ENCODE assay signal across 1 cellular context in genomic region chr12:132839558-132840235, GRCh38.
TF ChIP-seq lines count a peak whose summit lies in the region.

No MANE protein-coding gene starts in this region.

TF ChIP-seq in GM12878, 131 proteins besides CTCF, POLR2A, EP300 and RAD21:
- no peak for TF ChIP-seq SMAD1 (IDR thresholded peaks at IDR 0.05; ENCODE audit: low read depth, partially characterized antibody)
- no peak for TF ChIP-seq SMAD5 (IDR thresholded peaks at IDR 0.05; ENCODE audit: low read depth)
- no peak for TF ChIP-seq TARDBP (IDR thresholded peaks at IDR 0.05; ENCODE audit: borderline replicate concordance)
- no peak for TF ChIP-seq MEF2A (IDR thresholded peaks at IDR 0.05; ENCODE audit: insufficient read depth, low read depth, low read length)
- no peak for TF ChIP-seq CHD2 (IDR thresholded peaks at IDR 0.05; ENCODE audit: borderline replicate concordance, low read depth, low read length)
- TF ChIP-seq, protein P1, sequence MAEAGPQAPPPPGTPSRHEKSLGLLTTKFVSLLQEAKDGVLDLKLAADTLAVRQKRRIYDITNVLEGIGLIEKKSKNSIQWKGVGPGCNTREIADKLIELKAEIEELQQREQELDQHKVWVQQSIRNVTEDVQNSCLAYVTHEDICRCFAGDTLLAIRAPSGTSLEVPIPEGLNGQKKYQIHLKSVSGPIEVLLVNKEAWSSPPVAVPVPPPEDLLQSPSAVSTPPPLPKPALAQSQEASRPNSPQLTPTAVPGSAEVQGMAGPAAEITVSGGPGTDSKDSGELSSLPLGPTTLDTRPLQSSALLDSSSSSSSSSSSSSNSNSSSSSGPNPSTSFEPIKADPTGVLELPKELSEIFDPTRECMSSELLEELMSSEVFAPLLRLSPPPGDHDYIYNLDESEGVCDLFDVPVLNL (IDR thresholded peaks at IDR 0.05; ENCODE audit: low read depth, low read length), result no peak
- TF ChIP-seq JUNB (IDR thresholded peaks at IDR 0.05), result no peak
- TF ChIP-seq IRF4 (IDR thresholded peaks at IDR 0.05; ENCODE audit: low read depth, low read length), result no peak
- no peak for TF ChIP-seq BCL11A (IDR thresholded peaks at IDR 0.05; ENCODE audit: low read depth, low read length)
- TF ChIP-seq ELK1 (IDR thresholded peaks at IDR 0.05; ENCODE audit: low read depth, low read length), result no peak
- no peak for TF ChIP-seq RCOR1 (conservative IDR thresholded peaks at IDR 0.05; ENCODE audit: low read depth, low read length)
- TF ChIP-seq ZNF207 (IDR thresholded peaks at IDR 0.05; ENCODE audit: borderline replicate concordance), result no peak
- no peak for TF ChIP-seq POLR2AphosphoS2 (IDR thresholded peaks at IDR 0.05; ENCODE audit: low read depth, low read length)
- TF ChIP-seq KDM1A (IDR thresholded peaks at IDR 0.05; ENCODE audit: borderline replicate concordance), result no peak
- TF ChIP-seq ASH2L (IDR thresholded peaks at IDR 0.05; ENCODE audit: borderline replicate concordance, low read depth), result no peak
- TF ChIP-seq YY1 (IDR thresholded peaks at IDR 0.05; ENCODE audit: low read depth, low read length), result no peak
- TF ChIP-seq POU2F2 (IDR thresholded peaks at IDR 0.05; ENCODE audit: borderline replicate concordance, low read depth, low read length), result no peak
- TF ChIP-seq SRF (IDR thresholded peaks at IDR 0.05; ENCODE audit: low read depth in 2 of 2, low read length in 2 of 2), result no peak
- no peak for TF ChIP-seq FOXM1 (IDR thresholded peaks at IDR 0.05; ENCODE audit: low read depth, low read length)
